11 cellular contexts compared by ENCODE assay signal in the genomic region with DNA sequence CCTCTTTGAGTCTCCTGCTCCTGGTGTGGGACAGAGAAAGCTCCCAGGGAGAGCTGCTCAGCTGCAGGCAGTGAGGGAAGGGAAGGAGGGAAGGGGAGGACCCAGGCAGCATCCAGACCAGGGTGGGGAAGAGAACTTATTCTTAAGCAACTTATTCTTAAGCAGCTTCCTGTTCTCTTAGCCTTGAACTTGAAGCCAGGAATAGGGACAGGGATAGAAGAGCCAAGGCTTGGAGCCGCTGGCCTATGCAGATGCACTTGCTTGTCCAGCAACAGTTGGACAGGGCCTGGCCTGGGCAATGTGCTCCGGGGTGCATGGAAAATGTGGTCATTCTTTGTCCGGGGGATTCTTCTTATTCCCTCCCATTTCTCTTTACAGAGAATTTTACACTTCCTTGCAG. TPM values are rescaled to one million over a fixed set of nuclear protein-coding genes. Genes with fewer than 3 reads are reported as not detected.
DNase-seq lines count a peak whose midpoint lies in the region; TF ChIP-seq lines count a peak whose summit lies in the region.
"Had no signal": no experiment of that assay in that cellular context is flagged by ENCODE, and none has a peak within 500 bp of the region (broad histone marks: within the 10 kb centered on the region; RNA-seq: fewer than 3 reads in every experiment).

No MANE protein-coding gene starts in this region.

- H3K36me3 ChIP-seq in ACC112 (ENCODE audit: insufficient read depth, low read length) (no peaks in the 10 kb centered on the region), mesodermal cell (ENCODE audit: control insufficient read depth, insufficient read depth, low read length) (no peaks in the 10 kb centered on the region), BE2C (no peaks in the 10 kb centered on the region)

- H3K27ac ChIP-seq in ACC112 (ENCODE audit: low read depth, low read length): peak overlapping the region; percentile 93
- peak overlapping the region; percentile 95 for H3K27ac ChIP-seq in mesodermal cell (ENCODE audit: low read depth, low read length, severe bottlenecking)

- peak overlapping the region; percentile 42 for H2AFZ ChIP-seq in ACC112 (ENCODE audit: low read length, unreplicated experiment)

- peak overlapping the region; percentile 33; the same call in 1 of the 2 replicates for H3K4me3 ChIP-seq in ACC112 (ENCODE audit: low read depth, low read length)
- H3K4me3 ChIP-seq in mesodermal cell (ENCODE audit: extremely low read depth, insufficient read depth, low read length, poor library complexity, severe bottlenecking): no peak overlapping the region
- no peak overlapping the region for H3K4me3 ChIP-seq in BE2C (ENCODE audit: low read depth, low read length)

- H3K27me3 ChIP-seq in ACC112 (ENCODE audit: insufficient read depth, low read length) (no peaks in the 10 kb centered on the region; the same call in 1 of the 2 replicates), BE2C (no peaks in the 10 kb centered on the region; the same call in 1 of the 2 replicates)

- 86% methylated on average over 1 of the region's 3 CpGs; no CpG with 5 or more reads in 1 of the 2 experiments for WGBS in mesodermal cell (ENCODE audit: insufficient coverage in 2 of 2), 2 experiments

- DNase-seq in M059J (ENCODE audit: low read depth) (peak; percentile 32), dermis blood vessel endothelial cell (peak; percentile 44), BE2C (no peak), foreskin melanocyte (no peak), DMS153 (lab: John Stamatoyannopoulos, UW) (no peak)
- no peak for DNase-seq in activated CD8-positive, alpha-beta memory T cell treated with anti-CD3 and anti-CD28 coated beads, Interleukin-2, amount 50 U/mL, for 4 hours
- DNase-seq: activated CD8-positive, alpha-beta memory T cell treated with anti-CD3 and anti-CD28 coated beads, Interleukin-2, amount 50 U/mL, for 48 hours; CD4-positive, CD25-positive, alpha-beta regulatory T cell; naive thymus-derived CD4-positive, alpha-beta T cell had no signal

- H3K4me1 ChIP-seq in ACC112 (ENCODE audit: control insufficient read depth, insufficient read depth, low read length, unreplicated experiment): peaks cover 27% of the 10 kb centered on the region
- peaks cover 22% of the 10 kb centered on the region for H3K4me1 ChIP-seq in mesodermal cell (ENCODE audit: control insufficient read depth, insufficient read depth, low read length, poor library complexity, severe bottlenecking)
- H3K4me1 ChIP-seq in BE2C: peaks cover 14% of the 10 kb centered on the region

- no peak for TF ChIP-seq CTCF in BE2C (IDR thresholded peaks at IDR 0.05; ENCODE audit: low read depth, low read length)

- H3K79me2 ChIP-seq in ACC112 (ENCODE audit: control insufficient read depth, insufficient read depth, low read length, unreplicated experiment): no peaks in the 10 kb centered on the region

- H3K9me3 ChIP-seq in mesodermal cell (ENCODE audit: control insufficient read depth, low read length): no peaks in the 10 kb centered on the region
- no peaks in the 10 kb centered on the region for H3K9me3 ChIP-seq in BE2C

RNA-seq across cellular contexts. Expression of a gene that starts 31.4 kb away (rescaled TPM):
- total RNA-seq in M059J (2014; rRNA removed; shearing (Covaris generic)): 123 and 134 TPM in 2 replicates
- 121 and 127 TPM in 2 replicates for total RNA-seq in dermis blood vessel endothelial cell
- polyA plus RNA-seq in mesodermal cell (2013, experiment 1 of 2): 74.1 TPM
- polyA plus RNA-seq in mesodermal cell (2013, experiment 2 of 2): 74.3 TPM
- polyA plus RNA-seq in BE2C (2012; ENCODE audit: insufficient read depth, insufficient read length, low read depth): 67.6 TPM

Comparison
In these comparisons a context has a peak if more than half of its experiments do, and no peak if none do; other contexts are left out.
1. DNase-seq: peak in M059J (single experiment) and dermis blood vessel endothelial cell (single experiment); none in BE2C (single experiment), activated CD8-positive, alpha-beta memory T cell treated with anti-CD3 and anti-CD28 coated beads, Interleukin-2, amount 50 U/mL, for 4 hours (single experiment), foreskin melanocyte (single experiment) and DMS153 (single experiment).